In genomic region chr9:72497476-72498065, GRCh38 we compare ENCODE assay signal across 16 cellular contexts. TPM values are rescaled to one million over a fixed set of nuclear protein-coding genes. Genes with fewer than 3 reads are reported as not detected.
"Had no signal": no experiment of that assay in that cellular context is flagged by ENCODE, and none has a peak within 500 bp of the region (broad histone marks: within the 10 kb centered on the region; RNA-seq: fewer than 3 reads in every experiment).

No MANE protein-coding gene starts in this region.

- H3K4me1 Mint-ChIP-seq: activated naive CD8-positive, alpha-beta T cell treated with anti-CD3 and anti-CD28 coated beads, Interleukin-2, amount 10 ng/mL, durations not matched to agents 7 days and 5 days; nephron; stimulated activated naive CD8-positive, alpha-beta T cell treated with anti-CD3 and anti-CD28 coated beads, Interleukin-15, amount 100 ng/mL, for 72 hours had no signal

- H2AFZ ChIP-seq: parathyroid adenoma had no signal

- FAIRE-seq: colon had no signal

- H3K9me3 ChIP-seq: ascending aorta, thoracic aorta had no signal

- H3K27me3 ChIP-seq: ascending aorta had no signal

- H3K9me3 Mint-ChIP-seq: activated CD4-positive, alpha-beta memory T cell treated with anti-CD3 and anti-CD28 coated beads for 36 hours; nephron had no signal

- H3K27ac Mint-ChIP-seq: activated CD4-positive, alpha-beta memory T cell treated with anti-CD3 and anti-CD28 coated beads for 36 hours; activated naive CD8-positive, alpha-beta T cell treated with anti-CD3 and anti-CD28 coated beads, Interleukin-2, amount 10 ng/mL, durations not matched to agents 7 days and 5 days; activated T-cell treated with anti-CD3 and anti-CD28 coated beads, Interleukin-2, amount 50 U/mL, for 72 hours; nephron; stimulated activated naive CD8-positive, alpha-beta T cell treated with anti-CD3 and anti-CD28 coated beads, Interleukin-15, amount 100 ng/mL, for 72 hours had no signal

- H3K27me3 Mint-ChIP-seq: activated CD4-positive, alpha-beta memory T cell treated with anti-CD3 and anti-CD28 coated beads for 36 hours; activated naive CD8-positive, alpha-beta T cell treated with anti-CD3 and anti-CD28 coated beads, Interleukin-2, amount 10 ng/mL, durations not matched to agents 7 days and 5 days had no signal

- H3K4me1 ChIP-seq: ascending aorta, parathyroid adenoma had no signal

- H3K36me3 Mint-ChIP-seq: activated CD4-positive, alpha-beta memory T cell treated with anti-CD3 and anti-CD28 coated beads for 36 hours; activated naive CD8-positive, alpha-beta T cell treated with anti-CD3 and anti-CD28 coated beads, Interleukin-2, amount 10 ng/mL, durations not matched to agents 7 days and 5 days had no signal

- DNase-seq: activated CD4-positive, alpha-beta memory T cell treated with anti-CD3 and anti-CD28 coated beads for 36 hours; activated naive CD8-positive, alpha-beta T cell treated with anti-CD3 and anti-CD28 coated beads, Interleukin-2, amount 10 ng/mL, durations not matched to agents 7 days and 5 days; activated T-cell treated with anti-CD3 and anti-CD28 coated beads, Interleukin-2, amount 50 U/mL, for 72 hours; foreskin melanocyte; head of caudate nucleus; islet precursor cell; left ventricle myocardium superior; mesenchymal stem cell; stimulated activated CD4-positive, alpha-beta T cell treated with anti-CD3 and anti-CD28 coated beads, Interleukin-15, amount 100 ng/mL, for 24 hours; stimulated activated CD4-positive, alpha-beta T cell treated with anti-CD3 and anti-CD28 coated beads, Interleukin-4, amount 100 ng/mL, for 4 hours; stimulated activated naive CD8-positive, alpha-beta T cell treated with anti-CD3 and anti-CD28 coated beads, Interleukin-15, amount 100 ng/mL, for 72 hours had no signal

- H3K79me2 ChIP-seq: parathyroid adenoma had no signal

- H3K27ac ChIP-seq: ascending aorta, parathyroid adenoma, thoracic aorta had no signal

- H3K36me3 ChIP-seq: ascending aorta, thoracic aorta had no signal

- H3K4me3 Mint-ChIP-seq: activated CD4-positive, alpha-beta memory T cell treated with anti-CD3 and anti-CD28 coated beads for 36 hours; activated naive CD8-positive, alpha-beta T cell treated with anti-CD3 and anti-CD28 coated beads, Interleukin-2, amount 10 ng/mL, durations not matched to agents 7 days and 5 days; activated T-cell treated with anti-CD3 and anti-CD28 coated beads, Interleukin-2, amount 50 U/mL, for 72 hours; nephron; stimulated activated naive CD8-positive, alpha-beta T cell treated with anti-CD3 and anti-CD28 coated beads, Interleukin-15, amount 100 ng/mL, for 72 hours had no signal

- H3K9ac ChIP-seq: parathyroid adenoma had no signal

- ATAC-seq: activated T-cell treated with anti-CD3 and anti-CD28 coated beads, Interleukin-2, amount 50 U/mL, for 72 hours; left ventricle myocardium superior; stimulated activated naive CD8-positive, alpha-beta T cell treated with anti-CD3 and anti-CD28 coated beads, Interleukin-15, amount 100 ng/mL, for 72 hours had no signal

- H3K4me3 ChIP-seq: ascending aorta, thoracic aorta had no signal

RNA-seq across cellular contexts. Expression of gene TMC1, which starts 23.8 kb away (rescaled TPM):
- total RNA-seq: activated CD4-positive, alpha-beta memory T cell treated with anti-CD3 and anti-CD28 coated beads for 36 hours; activated naive CD8-positive, alpha-beta T cell treated with anti-CD3 and anti-CD28 coated beads, Interleukin-2, amount 10 ng/mL, durations not matched to agents 7 days and 5 days; ascending aorta; left ventricle myocardium superior; thoracic aorta had no signal
